Comparison of ENCODE assay signal across 7 cellular contexts in genomic region chr1:226679853-226680516, GRCh38. TPM values are rescaled to one million over a fixed set of nuclear protein-coding genes. Genes with fewer than 3 reads are reported as not detected.
DNase-seq lines count a peak whose midpoint lies in the region; ATAC-seq and TF ChIP-seq lines count a peak whose summit lies in the region.

No MANE protein-coding gene starts in this region.

- ATAC-seq in HG03432 (IDR thresholded peaks at IDR 0.05; ENCODE audit: unreplicated experiment) (peak; percentile 67), activated B cell treated with CpG ODN at 0.5 μM for 24 hours (ENCODE audit: low read depth) (peak; percentile 38)

- POLR2A ChIA-PET in activated B cell treated with CpG ODN at 0.5 μM for 24 hours (lab: Charles Lee) = interaction anchor here (0.6 to 21.1 kb wide), 16 partner anchors 8 to 260 kb away, joined by 3 to 451 read pairs (median 8); partner anchors contain the start of genes COQ8A and ITPKB

- intact Hi-C loops in activated B cell treated with CpG ODN at 0.5 μM for 24 hours (cut with micrococcal nuclease) = loop anchor here (10.0 kb wide), 1 partner anchor 555 kb away; no protein-coding TSS in a partner anchor

- H3K27ac ChIP-seq in caudate nucleus (ENCODE audit: low read depth, low read length) (peak overlapping the region; percentile 91), skin epidermis (peak overlapping the region; percentile 28 to 92 (median 85))

- peak overlapping the region; percentile 86 for H3K4me3 Mint-ChIP-seq in activated B cell treated with CpG ODN at 0.5 μM for 24 hours

- H3K4me1 Mint-ChIP-seq in activated B cell treated with CpG ODN at 0.5 μM for 24 hours = peaks cover 99% of the 10 kb centered on the region

- CTCF ChIA-PET in activated B cell treated with CpG ODN at 0.5 μM for 24 hours (lab: Charles Lee) = interaction anchor here (1.0 to 2.1 kb wide), 3 partner anchors 12 to 36 kb away, joined by 4 to 7 read pairs (median 4); no protein-coding TSS in a partner anchor

- H3K27me3 Mint-ChIP-seq in activated B cell treated with CpG ODN at 0.5 μM for 24 hours = no peaks in the 10 kb centered on the region

- H3K9me3 Mint-ChIP-seq in activated B cell treated with CpG ODN at 0.5 μM for 24 hours = no peaks in the 10 kb centered on the region

- DNase-seq in GM19238 (ENCODE audit: insufficient read length, low spot score) (peak; percentile 57), activated B cell treated with CpG ODN at 0.5 μM for 24 hours (peak; percentile 69), caudate nucleus (lab: John Stamatoyannopoulos, UW) (peak in 59 of 61 donors; percentile 20 to 89 (median 68)), iPS-NIHi7 (ENCODE audit: extremely low spot score) (peak; percentile 96), NCI-H2107 (lab: John Stamatoyannopoulos, UW) (no peak)

- no peak for TF ChIP-seq CTCF in activated B cell treated with CpG ODN at 0.5 μM for 24 hours (IDR thresholded peaks at IDR 0.05)

- H3K27ac Mint-ChIP-seq in activated B cell treated with CpG ODN at 0.5 μM for 24 hours = peak overlapping the region; percentile 97

- peaks cover 38% of the 10 kb centered on the region for H3K36me3 Mint-ChIP-seq in activated B cell treated with CpG ODN at 0.5 μM for 24 hours (ENCODE audit: low read depth)

- H3K4me3 ChIP-seq in skin epidermis = peak overlapping the region; percentile 15 to 40 (median 22)

RNA-seq across cellular contexts. Expression of gene ITPKB, which starts 59.1 kb away (rescaled TPM):
- 88.5 and 97.3 TPM in 2 replicates for total RNA-seq in activated B cell treated with CpG ODN at 0.5 μM for 24 hours
